ENCODE assay signal across 1 cellular context in genomic region chr2:241771286-241772062, GRCh38.
TF ChIP-seq lines count a peak whose summit lies in the region.

No MANE protein-coding gene starts in this region.

TF ChIP-seq in HepG2, 621 proteins besides CTCF, POLR2A, EP300 and RAD21 (continued from another document and continues in another):
- TF ChIP-seq GRHL1 (CRISPR knock-in tag; conservative IDR thresholded peaks at IDR 0.05) (no peak), REPIN1 (CRISPR knock-in tag; IDR thresholded peaks at IDR 0.05; ENCODE audit: borderline replicate concordance, low read depth) (peak; percentile 85), GZF1 (CRISPR knock-in tag; IDR thresholded peaks at IDR 0.05) (peak; percentile 94), GPN1 (CRISPR knock-in tag; IDR thresholded peaks at IDR 0.05; ENCODE audit: borderline replicate concordance) (peak; percentile 64; the same call in 1 of the 2 replicates), ZGPAT (CRISPR knock-in tag; IDR thresholded peaks at IDR 0.05) (peak; percentile 62; the same call in 1 of the 2 replicates), RBM22 (optimal IDR thresholded peaks at IDR 0.05; ENCODE audit: low read length) (peak; percentile 51), TBX3 (IDR thresholded peaks at IDR 0.05; ENCODE audit: borderline replicate concordance) (peak; percentile 13; the same call in 1 of the 2 replicates), ZNF543 (CRISPR knock-in tag; IDR thresholded peaks at IDR 0.05) (no peak; the same call in none of the 2 replicates), NRL (CRISPR knock-in tag; IDR thresholded peaks at IDR 0.05; ENCODE audit: borderline replicate concordance) (0 out of 2 replicates have a peak, but pooled peaks have one; percentile 53), NCOA1 (CRISPR knock-in tag; IDR thresholded peaks at IDR 0.05) (peak; percentile 11; the same call in 1 of the 2 replicates), ATF4 (CRISPR knock-in tag; IDR thresholded peaks at IDR 0.05) (peak; percentile 12 to 99; a peak in 3 of 4 replicates), BHLHE40 (IDR thresholded peaks at IDR 0.05; ENCODE audit: low read length) (peak; percentile 73), DNMT1 (CRISPR knock-in tag; IDR thresholded peaks at IDR 0.05) (peak; percentile 80; the same call in 1 of the 2 replicates), ZC3H4 (CRISPR knock-in tag; IDR thresholded peaks at IDR 0.05; ENCODE audit: borderline replicate concordance) (peak; percentile 72; the same call in 1 of the 2 replicates), KDM4B (CRISPR knock-in tag; IDR thresholded peaks at IDR 0.05) (peak; percentile 77; the same call in 1 of the 2 replicates), YEATS2 (CRISPR knock-in tag; IDR thresholded peaks at IDR 0.05; ENCODE audit: borderline replicate concordance) (peak; percentile 55; the same call in 1 of the 2 replicates), ZNF530 (CRISPR knock-in tag; IDR thresholded peaks at IDR 0.05; ENCODE audit: low read depth) (peak; percentile 94; the same call in 1 of the 2 replicates), ZBTB34 (CRISPR knock-in tag; IDR thresholded peaks at IDR 0.05) (0 out of 2 replicates have a peak, but pooled peaks have one; percentile 19), ZNF232 (CRISPR knock-in tag; IDR thresholded peaks at IDR 0.05; ENCODE audit: borderline replicate concordance) (no peak; the same call in 1 of the 2 replicates), TSC22D2 (CRISPR knock-in tag; IDR thresholded peaks at IDR 0.05; ENCODE audit: borderline replicate concordance) (0 out of 2 replicates have a peak, but pooled peaks have one; percentile 49), YY1 (IDR thresholded peaks at IDR 0.05; ENCODE audit: insufficient read depth, insufficient replicate concordance, low read depth, low read length) (peak; percentile 24), ZFP62 (CRISPR knock-in tag; IDR thresholded peaks at IDR 0.05) (no peak), HOXA3 (CRISPR knock-in tag; IDR thresholded peaks at IDR 0.05) (peak; percentile 48; the same call in 1 of the 2 replicates), ZNF883 (CRISPR knock-in tag; IDR thresholded peaks at IDR 0.05; ENCODE audit: not compliant biosample characterization) (peak; percentile 78), ZNF609 (CRISPR knock-in tag; IDR thresholded peaks at IDR 0.05; ENCODE audit: borderline replicate concordance) (peak; percentile 77), SPEN (CRISPR knock-in tag; IDR thresholded peaks at IDR 0.05; ENCODE audit: low read depth) (peak; percentile 76), FOXC1 (CRISPR knock-in tag; IDR thresholded peaks at IDR 0.05; ENCODE audit: borderline replicate concordance) (peak; percentile 9; the same call in 1 of the 2 replicates), ZNF329 (CRISPR knock-in tag; IDR thresholded peaks at IDR 0.05; ENCODE audit: low read depth) (0 out of 2 replicates have a peak, but pooled peaks have one; percentile 34), HIVEP1 (CRISPR knock-in tag; IDR thresholded peaks at IDR 0.05) (peak; percentile 69; the same call in 1 of the 2 replicates), HNRNPL (IDR thresholded peaks at IDR 0.05; ENCODE audit: low read depth, low read length) (peak; percentile 21; the same call in 1 of the 2 replicates), FLYWCH1 (CRISPR knock-in tag; IDR thresholded peaks at IDR 0.05) (0 out of 2 replicates have a peak, but pooled peaks have one; percentile 47), TEAD3 (CRISPR knock-in tag; optimal IDR thresholded peaks at IDR 0.05; ENCODE audit: borderline replicate concordance) (peak; percentile 60), ZNF7 (CRISPR knock-in tag; IDR thresholded peaks at IDR 0.05) (peak; percentile 27; the same call in 1 of the 2 replicates), TRIM24 (CRISPR knock-in tag; IDR thresholded peaks at IDR 0.05) (no peak), ZNF350 (CRISPR knock-in tag; IDR thresholded peaks at IDR 0.05; ENCODE audit: borderline replicate concordance, low read depth) (peak; percentile 88), ZMAT3 (CRISPR knock-in tag; conservative IDR thresholded peaks at IDR 0.05) (peak; percentile 71), HDAC6 (IDR thresholded peaks at IDR 0.05; ENCODE audit: low read depth, low read length) (no peak), ZNF549 (CRISPR knock-in tag; IDR thresholded peaks at IDR 0.05) (no peak), ZFP37 (CRISPR knock-in tag; IDR thresholded peaks at IDR 0.05; ENCODE audit: borderline replicate concordance) (0 out of 2 replicates have a peak, but pooled peaks have one; percentile 7), ZSCAN29 (CRISPR knock-in tag; conservative IDR thresholded peaks at IDR 0.05) (no peak), FOXA1 (IDR thresholded peaks at IDR 0.05) (no peak), FOXA1 (CRISPR knock-in tag; IDR thresholded peaks at IDR 0.05) (peak; percentile 6; the same call in 1 of the 2 replicates), ARNT (IDR thresholded peaks at IDR 0.05) (no peak), ELF1 (CRISPR knock-in tag; IDR thresholded peaks at IDR 0.05) (no peak), FOSL1 (CRISPR knock-in tag; IDR thresholded peaks at IDR 0.05; ENCODE audit: borderline replicate concordance) (peak; percentile 55; the same call in 1 of the 2 replicates), ZSCAN21 (CRISPR knock-in tag; IDR thresholded peaks at IDR 0.05; ENCODE audit: borderline replicate concordance) (peak; percentile 73; the same call in 1 of the 2 replicates)
- TF ChIP-seq, protein P1, sequence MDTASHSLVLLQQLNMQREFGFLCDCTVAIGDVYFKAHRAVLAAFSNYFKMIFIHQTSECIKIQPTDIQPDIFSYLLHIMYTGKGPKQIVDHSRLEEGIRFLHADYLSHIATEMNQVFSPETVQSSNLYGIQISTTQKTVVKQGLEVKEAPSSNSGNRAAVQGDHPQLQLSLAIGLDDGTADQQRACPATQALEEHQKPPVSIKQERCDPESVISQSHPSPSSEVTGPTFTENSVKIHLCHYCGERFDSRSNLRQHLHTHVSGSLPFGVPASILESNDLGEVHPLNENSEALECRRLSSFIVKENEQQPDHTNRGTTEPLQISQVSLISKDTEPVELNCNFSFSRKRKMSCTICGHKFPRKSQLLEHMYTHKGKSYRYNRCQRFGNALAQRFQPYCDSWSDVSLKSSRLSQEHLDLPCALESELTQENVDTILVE (CRISPR knock-in tag; IDR thresholded peaks at IDR 0.05) = peak; percentile 17; the same call in 1 of the 2 replicates
- TF ChIP-seq, protein P2, sequence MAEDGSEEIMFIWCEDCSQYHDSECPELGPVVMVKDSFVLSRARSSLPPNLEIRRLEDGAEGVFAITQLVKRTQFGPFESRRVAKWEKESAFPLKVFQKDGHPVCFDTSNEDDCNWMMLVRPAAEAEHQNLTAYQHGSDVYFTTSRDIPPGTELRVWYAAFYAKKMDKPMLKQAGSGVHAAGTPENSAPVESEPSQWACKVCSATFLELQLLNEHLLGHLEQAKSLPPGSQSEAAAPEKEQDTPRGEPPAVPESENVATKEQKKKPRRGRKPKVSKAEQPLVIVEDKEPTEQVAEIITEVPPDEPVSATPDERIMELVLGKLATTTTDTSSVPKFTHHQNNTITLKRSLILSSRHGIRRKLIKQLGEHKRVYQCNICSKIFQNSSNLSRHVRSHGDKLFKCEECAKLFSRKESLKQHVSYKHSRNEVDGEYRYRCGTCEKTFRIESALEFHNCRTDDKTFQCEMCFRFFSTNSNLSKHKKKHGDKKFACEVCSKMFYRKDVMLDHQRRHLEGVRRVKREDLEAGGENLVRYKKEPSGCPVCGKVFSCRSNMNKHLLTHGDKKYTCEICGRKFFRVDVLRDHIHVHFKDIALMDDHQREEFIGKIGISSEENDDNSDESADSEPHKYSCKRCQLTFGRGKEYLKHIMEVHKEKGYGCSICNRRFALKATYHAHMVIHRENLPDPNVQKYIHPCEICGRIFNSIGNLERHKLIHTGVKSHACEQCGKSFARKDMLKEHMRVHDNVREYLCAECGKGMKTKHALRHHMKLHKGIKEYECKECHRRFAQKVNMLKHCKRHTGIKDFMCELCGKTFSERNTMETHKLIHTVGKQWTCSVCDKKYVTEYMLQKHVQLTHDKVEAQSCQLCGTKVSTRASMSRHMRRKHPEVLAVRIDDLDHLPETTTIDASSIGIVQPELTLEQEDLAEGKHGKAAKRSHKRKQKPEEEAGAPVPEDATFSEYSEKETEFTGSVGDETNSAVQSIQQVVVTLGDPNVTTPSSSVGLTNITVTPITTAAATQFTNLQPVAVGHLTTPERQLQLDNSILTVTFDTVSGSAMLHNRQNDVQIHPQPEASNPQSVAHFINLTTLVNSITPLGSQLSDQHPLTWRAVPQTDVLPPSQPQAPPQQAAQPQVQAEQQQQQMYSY (CRISPR knock-in tag; IDR thresholded peaks at IDR 0.05) = 0 out of 2 replicates have a peak, but pooled peaks have one; percentile 13
- TF ChIP-seq, protein P3, sequence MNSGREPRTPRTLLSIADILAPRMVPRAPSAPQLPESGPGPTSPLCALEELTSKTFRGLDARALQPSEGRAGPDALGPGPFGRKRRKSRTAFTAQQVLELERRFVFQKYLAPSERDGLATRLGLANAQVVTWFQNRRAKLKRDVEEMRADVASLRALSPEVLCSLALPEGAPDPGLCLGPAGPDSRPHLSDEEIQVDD (CRISPR knock-in tag; IDR thresholded peaks at IDR 0.05; ENCODE audit: borderline replicate concordance) = peak; percentile 96
- TF ChIP-seq, protein P4, sequence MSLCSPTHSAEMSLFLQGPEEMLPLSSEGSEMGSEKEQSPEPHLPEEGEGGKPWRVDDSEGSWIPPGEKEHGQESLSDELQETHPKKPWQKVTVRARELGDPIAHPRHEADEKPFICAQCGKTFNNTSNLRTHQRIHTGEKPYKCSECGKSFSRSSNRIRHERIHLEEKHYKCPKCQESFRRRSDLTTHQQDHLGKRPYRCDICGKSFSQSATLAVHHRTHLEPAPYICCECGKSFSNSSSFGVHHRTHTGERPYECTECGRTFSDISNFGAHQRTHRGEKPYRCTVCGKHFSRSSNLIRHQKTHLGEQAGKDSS (CRISPR knock-in tag; IDR thresholded peaks at IDR 0.05; ENCODE audit: borderline replicate concordance, low read depth) = peak; percentile 57; the same call in 1 of the 2 replicates
